ENCODE assay signal across 21 cellular contexts in the genomic region with DNA sequence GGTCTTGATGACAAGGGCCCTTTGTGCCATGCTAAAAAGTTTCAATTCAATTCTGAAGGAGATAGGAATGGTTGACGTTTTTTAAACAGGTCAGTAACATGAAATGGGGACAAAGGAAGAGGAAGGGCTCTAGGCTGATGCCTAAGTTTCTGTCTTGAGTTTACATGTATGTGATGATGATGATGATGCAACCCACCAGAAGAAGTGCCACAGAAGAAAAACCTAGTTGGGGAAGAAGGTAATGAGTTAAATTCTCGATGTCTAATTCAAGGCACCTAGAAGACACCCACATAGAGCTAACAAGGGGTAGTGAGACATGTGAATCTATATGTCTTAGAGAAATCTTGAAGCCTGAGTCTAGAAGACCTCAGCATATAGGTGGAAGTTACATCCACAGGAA. TPM values are rescaled to one million over a fixed set of nuclear protein-coding genes. Genes with fewer than 3 reads are reported as not detected.
DNase-seq lines count a peak whose midpoint lies in the region; ATAC-seq and TF ChIP-seq lines count a peak whose summit lies in the region.
"Had no signal": no experiment of that assay in that cellular context is flagged by ENCODE, and none has a peak within 500 bp of the region (broad histone marks: within the 10 kb centered on the region; RNA-seq: fewer than 3 reads in every experiment).

No MANE protein-coding gene starts in this region.

- H3K4me1 Mint-ChIP-seq in activated CD4-positive, alpha-beta T cell treated with anti-CD3 and anti-CD28 coated beads, Interleukin-2, amount 10 ng/mL, durations not matched to agents 7 days and 5 days = peaks cover 58% of the 10 kb centered on the region

- no peak for TF ChIP-seq CTCF in PC-9 (conservative IDR thresholded peaks at IDR 0.05)
- TF ChIP-seq CTCF in thyroid gland (IDR thresholded peaks at IDR 0.05) = no peak

- H3K4me2 ChIP-seq in PC-9 = no peak overlapping the region; the same call in 1 of the 2 replicates

- CTCF ChIA-PET in activated CD4-positive, alpha-beta T cell treated with anti-CD3 and anti-CD28 coated beads, Interleukin-2, amount 10 ng/mL, durations not matched to agents 7 days and 5 days (lab: Charles Lee) = no interaction called here
- CTCF ChIA-PET in PC-9 (lab: Charles Lee) = no interaction called here

- no peak overlapping the region for H3K4me3 Mint-ChIP-seq in activated CD4-positive, alpha-beta T cell treated with anti-CD3 and anti-CD28 coated beads, Interleukin-2, amount 10 ng/mL, durations not matched to agents 7 days and 5 days
- H3K4me3 Mint-ChIP-seq: CD14-positive monocyte, H9 had no signal

- peaks cover 3% of the 10 kb centered on the region for H3K36me3 Mint-ChIP-seq in activated CD4-positive, alpha-beta T cell treated with anti-CD3 and anti-CD28 coated beads, Interleukin-2, amount 10 ng/mL, durations not matched to agents 7 days and 5 days (ENCODE audit: low read depth)
- H3K36me3 Mint-ChIP-seq: CD14-positive monocyte had no signal

- POLR2A ChIA-PET in activated CD4-positive, alpha-beta T cell treated with anti-CD3 and anti-CD28 coated beads, Interleukin-2, amount 10 ng/mL, durations not matched to agents 7 days and 5 days (lab: Charles Lee) = no interaction called here
- POLR2A ChIA-PET in PC-9 (lab: Charles Lee; ENCODE audit: unreplicated experiment) = no interaction called here

- WGBS in thyroid gland, 2 donors = 84% methylated on average over 2 of the region's 2 CpGs

- H4K20me1 ChIP-seq in PC-9 (ENCODE audit: insufficient read depth) = no peaks in the 10 kb centered on the region

- H3K27me3 ChIP-seq in PC-9 (ENCODE audit: insufficient read depth, low read depth) (no peaks in the 10 kb centered on the region), layer of hippocampus (ENCODE audit: control insufficient read depth, insufficient read depth, low read length) (no peaks in the 10 kb centered on the region), thyroid gland (no peaks in the 10 kb centered on the region)
- H3K27me3 ChIP-seq: SJCRH30 had no signal

- peaks cover 63% of the 10 kb centered on the region for H3K4me1 ChIP-seq in PC-9 (replicated peaks; ENCODE audit: insufficient read depth)
- peaks cover 78 to 80% of the 10 kb centered on the region in 2 donors for H3K4me1 ChIP-seq in thyroid gland

- H3K27ac ChIP-seq in PC-9 (peak overlapping the region; percentile 87), layer of hippocampus (ENCODE audit: low read depth, low read length) (peak overlapping the region; percentile 75), thyroid gland (peak overlapping the region; percentile 89 to 92 (median 89))
- H3K27ac ChIP-seq: 22Rv1, SJCRH30 had no signal

- no peak for ATAC-seq in HG03565 (IDR thresholded peaks at IDR 0.05; ENCODE audit: unreplicated experiment)
- no peak for ATAC-seq in GM19351 (IDR thresholded peaks at IDR 0.05; ENCODE audit: unreplicated experiment)
- ATAC-seq: PC-3 had no signal

- no peak for TF ChIP-seq POLR2A in thyroid gland (IDR thresholded peaks at IDR 0.05)

- no peak overlapping the region for H2AFZ ChIP-seq in PC-9

- DNase-seq in activated CD4-positive, alpha-beta T cell treated with anti-CD3 and anti-CD28 coated beads, Interleukin-2, amount 10 ng/mL, durations not matched to agents 7 days and 5 days = no peak
- no peak for DNase-seq in activated CD4-positive, alpha-beta T cell treated with anti-CD3 and anti-CD28 coated beads for 1 hour
- DNase-seq in PC-9 = no peak
- DNase-seq in thyroid gland = no peak
- DNase-seq in DMS153 treated with DMSO at 0.1 percent for 48 hours (lab: John Stamatoyannopoulos, UW; ENCODE audit: unreplicated experiment) = no peak
- DNase-seq: COR-L47, DMS 273 treated with DMSO at 0.1 percent for 48 hours, GDM1, H9, NCI-H1417, NCI-H187 treated with DMSO at 0.1 percent for 48 hours, NCI-H226, NCI-H524, NCI-H82, SJCRH30 had no signal

- H3K4me3 ChIP-seq in PC-9 = no peak overlapping the region
- no peak overlapping the region for H3K4me3 ChIP-seq in thyroid gland (replicated peaks in 1 of 3)
- H3K4me3 ChIP-seq: SJCRH30 had no signal

- peaks cover 38% of the 10 kb centered on the region for H3F3A ChIP-seq in PC-9 (ENCODE audit: insufficient read depth, low read depth)

- no TSS peak for BruUV-seq in PC-9 (replicated peaks; lab: Mats Ljungman, UMichigan)

- H3K9me3 Mint-ChIP-seq in activated CD4-positive, alpha-beta T cell treated with anti-CD3 and anti-CD28 coated beads, Interleukin-2, amount 10 ng/mL, durations not matched to agents 7 days and 5 days = no peaks in the 10 kb centered on the region
- H3K9me3 Mint-ChIP-seq: CD14-positive monocyte, H9 had no signal

- H3K36me3 ChIP-seq in PC-9 (ENCODE audit: low read depth) (no peaks in the 10 kb centered on the region), thyroid gland (no peaks in the 10 kb centered on the region)
- H3K36me3 ChIP-seq: SJCRH30 had no signal

- H3K27ac Mint-ChIP-seq in activated CD4-positive, alpha-beta T cell treated with anti-CD3 and anti-CD28 coated beads, Interleukin-2, amount 10 ng/mL, durations not matched to agents 7 days and 5 days = peak overlapping the region; percentile 43
- H3K27ac Mint-ChIP-seq: CD14-positive monocyte, H9 had no signal

- no peaks in the 10 kb centered on the region for H3K27me3 Mint-ChIP-seq in activated CD4-positive, alpha-beta T cell treated with anti-CD3 and anti-CD28 coated beads, Interleukin-2, amount 10 ng/mL, durations not matched to agents 7 days and 5 days

- no peaks in the 10 kb centered on the region for H3K79me2 ChIP-seq in PC-9 (ENCODE audit: low read depth)

- intact Hi-C loops in PC-9 (cut with micrococcal nuclease; ENCODE audit: unreplicated experiment) = no loop called here
- intact Hi-C loops in thyroid gland (cut with DNase I) = no loop called here

- H3K9me2 ChIP-seq in PC-9 (ENCODE audit: insufficient read depth) = no peaks in the 10 kb centered on the region

- H3K9me3 ChIP-seq in PC-9 (ENCODE audit: insufficient read depth, low read depth) (no peaks in the 10 kb centered on the region), thyroid gland (no peaks in the 10 kb centered on the region)
- H3K9me3 ChIP-seq: SJCRH30 had no signal

RNA-seq across cellular contexts. Expression of a gene that starts 44.4 kb away (rescaled TPM):
- total RNA-seq in activated CD4-positive, alpha-beta T cell treated with anti-CD3 and anti-CD28 coated beads, Interleukin-2, amount 10 ng/mL, durations not matched to agents 7 days and 5 days = 100 to 1,000 TPM; 260 to 274 TPM
- total RNA-seq in PC-9 (2021) = 393 and 399 TPM in 2 replicates
- 1,000 to 10,000 TPM in 3 of 4 donors, 100 to 1,000 TPM in 1; 770 to 1,450 (median 1,316) TPM for total RNA-seq in thyroid gland
